ENCODE assay signal across 1 cellular context in genomic region chr3:197511130-197511529, GRCh38.
A peak's percentile ranks its signal among the peaks of the same experiment; 100 is the strongest.
TF ChIP-seq lines count a peak whose summit lies in the region.

No MANE protein-coding gene starts in this region.

TF ChIP-seq in IMR-90, 13 proteins besides CTCF, POLR2A, EP300 and RAD21:
- TF ChIP-seq BHLHE40 (IDR thresholded peaks at IDR 0.05; ENCODE audit: low read depth, low read length) (0 out of 2 replicates have a peak, but pooled peaks have one; percentile 26), MAZ (IDR thresholded peaks at IDR 0.05; ENCODE audit: borderline replicate concordance, low read depth, low read length) (no peak)
TF ChIP-seq in IMR-90: peak in this region for 1.
